ENCODE assay signal across 19 cellular contexts in the genomic region with DNA sequence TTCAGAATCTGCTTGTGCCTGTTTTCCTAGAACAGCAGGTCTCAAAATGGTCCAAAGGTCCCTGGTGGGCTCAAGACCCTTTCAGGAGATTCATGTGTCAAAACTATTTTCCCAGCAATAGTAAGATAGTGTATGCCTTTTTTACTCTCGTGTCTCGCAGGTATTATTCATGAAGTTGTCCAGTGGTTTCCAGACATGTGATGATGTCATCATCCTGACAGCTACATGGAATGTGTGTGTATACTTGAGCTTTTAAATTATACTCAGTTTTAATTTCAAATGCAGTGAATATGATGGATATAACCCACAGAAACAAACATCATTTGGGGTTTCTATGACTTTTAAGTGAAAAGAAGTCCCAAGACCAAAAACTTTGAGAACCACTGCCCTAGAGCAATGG.
A peak's percentile ranks its signal among the peaks of the same experiment; 100 is the strongest.
DNase-seq lines count a peak whose midpoint lies in the region; ATAC-seq, FAIRE-seq and TF ChIP-seq lines count a peak whose summit lies in the region.
"Had no signal": no experiment of that assay in that cellular context is flagged by ENCODE, and none has a peak within 500 bp of the region (broad histone marks: within the 10 kb centered on the region; RNA-seq: fewer than 3 reads in every experiment).

No MANE protein-coding gene starts in this region.

- H3K4me3 ChIP-seq in AG10803 (ENCODE audit: low read length) (no peak overlapping the region), astrocyte (ENCODE audit: insufficient read depth, low read depth, low read length) (no peak overlapping the region)
- H3K4me3 ChIP-seq: HAP-1 had no signal

- peaks cover 6% of the 10 kb centered on the region for H3K4me1 ChIP-seq in astrocyte (ENCODE audit: insufficient read depth, low read length)
- H3K4me1 ChIP-seq: HAP-1 had no signal

- peaks cover 11% of the 10 kb centered on the region for H3K4me1 Mint-ChIP-seq in astrocyte (ENCODE audit: low read depth, unreplicated experiment)
- H3K4me1 Mint-ChIP-seq: CD14-positive monocyte had no signal

- no peak for FAIRE-seq in astrocyte (lab: Jason Lieb, UNC)
- FAIRE-seq: D721Med, GM12892 had no signal

- H3K4me2 ChIP-seq in astrocyte (ENCODE audit: low read length): no peak overlapping the region

- H3K27me3 ChIP-seq in astrocyte (ENCODE audit: insufficient read depth, low read length): no peaks in the 10 kb centered on the region

- H3K27ac ChIP-seq in astrocyte (ENCODE audit: low read depth, low read length): no peak overlapping the region
- H3K27ac ChIP-seq: HL-60 had no signal

- no peaks in the 10 kb centered on the region for H3K79me2 ChIP-seq in astrocyte (ENCODE audit: insufficient read depth, low read length)

- H4K20me1 ChIP-seq in astrocyte (ENCODE audit: insufficient read depth, low read length): no peaks in the 10 kb centered on the region

- TF ChIP-seq CTCF in AG10803 (conservative IDR thresholded peaks at IDR 0.05; ENCODE audit: low read length) (no peak), astrocyte (IDR thresholded peaks at IDR 0.05; ENCODE audit: insufficient read depth, low read depth, low read length) (no peak)

- peak; percentile 27 for DNase-seq in AG10803 (ENCODE audit: low read depth)
- DNase-seq in ELR (ENCODE audit: low read depth): peak; percentile 18
- DNase-seq in astrocyte (ENCODE audit: low read depth): peak; percentile 60
- DNase-seq in kidney tubule cell (ENCODE audit: low spot score): peak; percentile 37
- no peak for DNase-seq in AG08396 (ENCODE audit: low spot score)
- DNase-seq: CD8-positive, alpha-beta T cell; COR-L47; GDM1; GOT3; HFFc6; Kasumi-1; KBM-7 had no signal

- no peak overlapping the region for H2AFZ ChIP-seq in astrocyte (ENCODE audit: low read depth, low read length)

- no peaks in the 10 kb centered on the region for H3K36me3 Mint-ChIP-seq in astrocyte (ENCODE audit: low read depth, unreplicated experiment)
- H3K36me3 Mint-ChIP-seq: CD14-positive monocyte; CD8-positive, alpha-beta T cell had no signal

- no peaks in the 10 kb centered on the region for H3K36me3 ChIP-seq in astrocyte (ENCODE audit: insufficient read depth, low read length)
- H3K36me3 ChIP-seq: HAP-1 had no signal

- H3K9me3 Mint-ChIP-seq in astrocyte (ENCODE audit: unreplicated experiment): no peaks in the 10 kb centered on the region
- H3K9me3 Mint-ChIP-seq: CD8-positive, alpha-beta T cell; HFFc6 had no signal

- no peak for ATAC-seq in GM21619 (IDR thresholded peaks at IDR 0.05; ENCODE audit: unreplicated experiment)
- no peak for ATAC-seq in HG03520 (IDR thresholded peaks at IDR 0.05; ENCODE audit: unreplicated experiment)
- ATAC-seq: CD8-positive, alpha-beta T cell had no signal

- no peak overlapping the region for H3K4me3 Mint-ChIP-seq in astrocyte (ENCODE audit: unreplicated experiment)
- H3K4me3 Mint-ChIP-seq: CD14-positive monocyte; CD8-positive, alpha-beta T cell; HFFc6 had no signal

- H3K9me3 ChIP-seq in astrocyte (ENCODE audit: insufficient read depth, low read depth, low read length): no peaks in the 10 kb centered on the region

- H3K27me3 Mint-ChIP-seq in astrocyte (ENCODE audit: low read depth, unreplicated experiment): peaks cover 3% of the 10 kb centered on the region

- H3K9ac ChIP-seq in astrocyte (ENCODE audit: low read length): no peak overlapping the region

- no peak overlapping the region for H3K27ac Mint-ChIP-seq in astrocyte (ENCODE audit: unreplicated experiment)
- H3K27ac Mint-ChIP-seq: CD14-positive monocyte; CD8-positive, alpha-beta T cell; HFFc6 had no signal
